In the genomic region with DNA sequence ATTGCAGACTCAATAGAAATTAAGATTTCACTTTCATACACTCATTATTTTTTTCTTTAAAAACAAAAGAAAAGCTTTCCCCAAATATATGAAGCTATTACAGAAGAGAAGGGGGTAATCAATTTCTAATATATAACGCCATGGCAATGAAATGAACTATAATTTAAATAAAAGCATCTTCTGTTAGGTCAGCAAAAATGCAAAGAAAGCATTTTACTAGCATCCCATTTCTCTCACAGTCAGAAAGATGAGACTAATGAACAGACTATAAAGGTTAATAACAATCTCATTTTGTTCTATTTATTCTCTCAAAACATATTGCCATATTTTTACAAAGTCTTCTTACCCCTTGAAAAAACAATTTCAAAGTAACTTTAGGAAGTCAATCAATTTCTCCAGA, we compare ENCODE assay signal across 36 cellular contexts.
DNase-seq lines count a peak whose midpoint lies in the region; ATAC-seq, FAIRE-seq and TF ChIP-seq lines count a peak whose summit lies in the region.
"Had no signal": no experiment of that assay in that cellular context is flagged by ENCODE, and none has a peak within 500 bp of the region (broad histone marks: within the 10 kb centered on the region; RNA-seq: fewer than 3 reads in every experiment).

No MANE protein-coding gene starts in this region.

- no TSS peak for BruUV-seq in HepG2 (replicated peaks; lab: Mats Ljungman, UMichigan)
- no TSS peak for BruUV-seq in IMR-90 (replicated peaks; lab: Mats Ljungman, UMichigan)
- BruUV-seq in K562 (replicated peaks; lab: Mats Ljungman, UMichigan): no TSS peak

- H3K27ac ChIP-seq in HepG2 (ENCODE audit: extremely low read length, insufficient read depth, low read length) (no peak overlapping the region), right lobe of liver (no peak overlapping the region), A549 (no peak overlapping the region), IMR-90 (ENCODE audit: insufficient read depth, low read length) (no peak overlapping the region), K562 (ENCODE audit: extremely low read depth, low read depth, low read length) (no peak overlapping the region), Karpas-422 (ENCODE audit: low read length) (no peak overlapping the region)
- H3K27ac ChIP-seq: 22Rv1; BLaER1; BLaER1 treated with 17β-estradiol and CSF1 and Interleukin-3, amounts not matched to agents 10 nM and 100 nM; C4-2B had no signal

- H3K27ac Mint-ChIP-seq in mesothelial cell of epicardium: no peak overlapping the region
- H3K27ac Mint-ChIP-seq: B cell; CD14-positive monocyte; CD4-positive, alpha-beta memory T cell; CD4-positive, alpha-beta T cell; CD4-positive, CD25-positive, alpha-beta regulatory T cell; CD8-positive, alpha-beta memory T cell; CD8-positive, alpha-beta T cell had no signal

- CTCF ChIA-PET in HepG2 (lab: Yijun Ruan, JAX; ENCODE audit: low intra/inter-chr PET ratio, low total read pairs): no interaction called here
- CTCF ChIA-PET in A549 (lab: Yijun Ruan, JAX): interaction anchor here (0.6 kb wide), 2 partner anchors 357 to 1653 kb away, joined by 3 to 4 read pairs; no protein-coding TSS in a partner anchor
- CTCF ChIA-PET in IMR-90 (lab: Yijun Ruan, JAX): no interaction called here
- CTCF ChIA-PET in K562 (lab: Yijun Ruan, JAX; ENCODE audit: low intra/inter-chr PET ratio): interaction anchor here (0.6 kb wide), 1 partner anchor 29 kb away, joined by 4 read pairs; no protein-coding TSS in a partner anchor

- H3K36me3 Mint-ChIP-seq in mesothelial cell of epicardium: no peaks in the 10 kb centered on the region
- H3K36me3 Mint-ChIP-seq: CD14-positive monocyte; CD4-positive, alpha-beta memory T cell; CD4-positive, CD25-positive, alpha-beta regulatory T cell; CD8-positive, alpha-beta memory T cell; CD8-positive, alpha-beta T cell had no signal

- H3K36me3 ChIP-seq in HepG2 (replicated peaks in 1 of 2; ENCODE audit: control insufficient read depth in 1 of 2, insufficient read depth in 2 of 2, low read length in 2 of 2): no peaks in the 10 kb centered on the region
- H3K36me3 ChIP-seq in right lobe of liver: no peaks in the 10 kb centered on the region
- no peaks in the 10 kb centered on the region for H3K36me3 ChIP-seq in IMR-90 (ENCODE audit: control insufficient read depth, insufficient read depth, low read length)
- no peaks in the 10 kb centered on the region for H3K36me3 ChIP-seq in K562 (ENCODE audit: control insufficient read depth, insufficient read depth, low read length)
- H3K36me3 ChIP-seq in Karpas-422 (ENCODE audit: insufficient read depth, low read length): no peaks in the 10 kb centered on the region
- H3K36me3 ChIP-seq: BE2C; BLaER1; BLaER1 treated with 17β-estradiol and CSF1 and Interleukin-3, amounts not matched to agents 10 nM and 100 nM had no signal

- no peak overlapping the region for H2BK15ac ChIP-seq in IMR-90 (ENCODE audit: low read depth, low read length)

- H3K4me3 Mint-ChIP-seq in mesothelial cell of epicardium: no peak overlapping the region
- H3K4me3 Mint-ChIP-seq: B cell; CD14-positive monocyte; CD4-positive, alpha-beta memory T cell; CD4-positive, alpha-beta T cell; CD4-positive, CD25-positive, alpha-beta regulatory T cell; CD8-positive, alpha-beta memory T cell; CD8-positive, alpha-beta T cell had no signal

- POLR2A ChIA-PET in HepG2 (lab: Yijun Ruan, JAX) (no interaction called here), A549 (lab: Yijun Ruan, JAX) (no interaction called here), IMR-90 (lab: Charles Lee; ENCODE audit: unreplicated experiment) (no interaction called here), K562 (lab: Yijun Ruan, JAX) (no interaction called here)

- no peak for TF ChIP-seq POLR2A in HepG2 (IDR thresholded peaks at IDR 0.05; ENCODE audit: insufficient read depth in 1 of 2, low read depth in 2 of 2, low read length in 2 of 2)
- TF ChIP-seq POLR2A in right lobe of liver (IDR thresholded peaks at IDR 0.05): no peak
- no peak for TF ChIP-seq POLR2A in A549 (IDR thresholded peaks at IDR 0.05; ENCODE audit: low read length)
- no peak for TF ChIP-seq POLR2A in IMR-90 (IDR thresholded peaks at IDR 0.05; ENCODE audit: low read depth, low read length)
- no peak for TF ChIP-seq POLR2A in K562 (conservative IDR thresholded peaks at IDR 0.05)

- no peak overlapping the region for H4K5ac ChIP-seq in IMR-90 (ENCODE audit: low read depth, low read length)

- WGBS in HepG2 (ENCODE audit: low lambda C conversion rate): 0% methylated on average over 1 of the region's 1 CpG
- WGBS in right lobe of liver (ENCODE audit: insufficient coverage, low coverage, low lambda C conversion rate, missing lambda C conversion rate): 52% methylated on average over 1 of the region's 1 CpG
- WGBS in A549 (ENCODE audit: missing lambda C conversion rate): 74% methylated on average over 1 of the region's 1 CpG
- WGBS in IMR-90 (ENCODE audit: extremely low coverage in 2 of 2, insufficient read length in 1 of 2), 2 experiments: no CpG with 5 or more reads among the region's 1 CpG
- WGBS in K562 (ENCODE audit: insufficient coverage, low coverage, missing lambda C conversion rate): 10% methylated on average over 1 of the region's 1 CpG

- no peaks in the 10 kb centered on the region for H3K9me1 ChIP-seq in IMR-90 (ENCODE audit: insufficient read depth, low read length)
- H3K9me1 ChIP-seq in K562 (ENCODE audit: control insufficient read depth, insufficient read depth, low read length): no peaks in the 10 kb centered on the region

- no peak for TF ChIP-seq EP300 in HepG2 (IDR thresholded peaks at IDR 0.05; ENCODE audit: low read depth in 2 of 2, low read length in 2 of 2)
- TF ChIP-seq EP300 in HepG2 (CRISPR knock-in tag; IDR thresholded peaks at IDR 0.05; ENCODE audit: borderline replicate concordance): no peak
- no peak for TF ChIP-seq EP300 in A549 (IDR thresholded peaks at IDR 0.05)
- no peak for TF ChIP-seq EP300 in K562 (IDR thresholded peaks at IDR 0.05; ENCODE audit: low read length)

- H2AK5ac ChIP-seq in IMR-90 (ENCODE audit: low read depth, low read length): no peak overlapping the region

- peaks cover under 1% of the 10 kb centered on the region for H3K4me1 Mint-ChIP-seq in mesothelial cell of epicardium
- H3K4me1 Mint-ChIP-seq: B cell; CD14-positive monocyte; CD4-positive, alpha-beta memory T cell; CD4-positive, CD25-positive, alpha-beta regulatory T cell; CD8-positive, alpha-beta memory T cell had no signal

- H3K4me3 ChIP-seq in HepG2 (replicated peaks in 1 of 3; ENCODE audit: insufficient read depth in 1 of 3, low read depth in 2 of 3, low read length in 3 of 3): no peak overlapping the region
- no peak overlapping the region for H3K4me3 ChIP-seq in right lobe of liver
- H3K4me3 ChIP-seq in A549: no peak overlapping the region
- no peak overlapping the region for H3K4me3 ChIP-seq in IMR-90 (ENCODE audit: insufficient read depth, low read depth, low read length)
- no peak overlapping the region for H3K4me3 ChIP-seq in K562
- H3K4me3 ChIP-seq in Karpas-422 (ENCODE audit: low read length): no peak overlapping the region
- H3K4me3 ChIP-seq: BLaER1; BLaER1 treated with 17β-estradiol and CSF1 and Interleukin-3, amounts not matched to agents 10 nM and 100 nM had no signal

- in situ Hi-C loops in HepG2 (cut with HindIII; ENCODE audit: extremely low pct_ligation_motif_present, low pct_unique_long_range_greater_than_20kb) (no loop called here), IMR-90 (cut with MboI; ENCODE audit: low sequenced_read_pairs) (no loop called here), K562 (cut with MboI) (no loop called here)

- DNase-seq in HepG2 (ENCODE audit: low spot score): no peak
- DNase-seq in right lobe of liver: no peak
- no peak for DNase-seq in A549 (ENCODE audit: low read depth in 1 of 2, low spot score in 1 of 2)
- DNase-seq in IMR-90: no peak
- DNase-seq in K562 (ENCODE audit: extremely low read depth in 1 of 4, low spot score in 3 of 4): no peak
- no peak for DNase-seq in mesothelial cell of epicardium (ENCODE audit: low spot score in 2 of 2, unreplicated experiment in 2 of 2)
- DNase-seq in Karpas-422: no peak
- DNase-seq: 8988T; ACHN; AML-193; BE2C; C1 segment of cervical spinal cord; Caco-2; Calu3; CD4-positive, alpha-beta memory T cell; CD4-positive, alpha-beta T cell; CD4-positive, CD25-positive, alpha-beta regulatory T cell; CD8-positive, alpha-beta memory T cell; CD8-positive, alpha-beta T cell; COR-L47; DMS 273 treated with DMSO at 0.1 percent for 48 hours; DMS153; DMS53; DMS79; DMS79 treated with DMSO at 0.1 percent for 48 hours; DND-41; EL had no signal

- H3K4ac ChIP-seq in IMR-90 (ENCODE audit: low read depth, low read length): no peak overlapping the region

- H4K20me1 ChIP-seq in HepG2 (ENCODE audit: insufficient read depth, low read length) (no peaks in the 10 kb centered on the region), IMR-90 (ENCODE audit: insufficient read depth, low read length) (no peaks in the 10 kb centered on the region), K562 (replicated peaks; ENCODE audit: control insufficient read depth, insufficient read depth, low read length) (no peaks in the 10 kb centered on the region), Karpas-422 (ENCODE audit: insufficient read depth, low read depth, low read length) (no peaks in the 10 kb centered on the region)
- H4K20me1 ChIP-seq: BLaER1; BLaER1 treated with 17β-estradiol and CSF1 and Interleukin-3, amounts not matched to agents 10 nM and 100 nM had no signal

- no peak overlapping the region for H3K18ac ChIP-seq in IMR-90 (ENCODE audit: low read depth, low read length)

- FAIRE-seq in HepG2 (lab: Jason Lieb, UNC) (no peak), A549 (lab: Jason Lieb, UNC) (no peak), K562 (lab: Jason Lieb, UNC) (no peak)
- FAIRE-seq: A204.1, D721Med had no signal

- H3K79me1 ChIP-seq in IMR-90 (ENCODE audit: low read depth in 1 of 2, low read length in 2 of 2): no peaks in the 10 kb centered on the region

- H3K56ac ChIP-seq in IMR-90 (ENCODE audit: extremely low read depth, insufficient read depth, low read length): no peak overlapping the region

- no peak overlapping the region for H2BK120ac ChIP-seq in IMR-90 (ENCODE audit: low read depth, low read length)

- no peak overlapping the region for H4K8ac ChIP-seq in IMR-90 (ENCODE audit: low read depth in 2 of 2, low read length in 2 of 2)

- H3K9me3 ChIP-seq in HepG2 (ENCODE audit: low read length): no peaks in the 10 kb centered on the region
- no peaks in the 10 kb centered on the region for H3K9me3 ChIP-seq in right lobe of liver
- no peaks in the 10 kb centered on the region for H3K9me3 ChIP-seq in A549
- no peaks in the 10 kb centered on the region for H3K9me3 ChIP-seq in IMR-90 (ENCODE audit: control insufficient read depth, insufficient read depth, low read length)
- no peaks in the 10 kb centered on the region for H3K9me3 ChIP-seq in K562 (replicated peaks; ENCODE audit: control insufficient read depth, insufficient read depth, low read depth, low read length)
- no peaks in the 10 kb centered on the region for H3K9me3 ChIP-seq in Karpas-422 (ENCODE audit: low read length)
- H3K9me3 ChIP-seq: BE2C; BLaER1; BLaER1 treated with 17β-estradiol and CSF1 and Interleukin-3, amounts not matched to agents 10 nM and 100 nM; Caco-2 had no signal

- H3K79me2 ChIP-seq in HepG2 (ENCODE audit: insufficient read depth, low read length): no peaks in the 10 kb centered on the region
- no peaks in the 10 kb centered on the region for H3K79me2 ChIP-seq in K562 (ENCODE audit: control insufficient read depth, insufficient read depth, low read length)
- no peaks in the 10 kb centered on the region for H3K79me2 ChIP-seq in Karpas-422 (ENCODE audit: low read length)

- no peaks in the 10 kb centered on the region for H3K9me2 ChIP-seq in Karpas-422 (replicated peaks; ENCODE audit: insufficient read depth, low read length)

- H3K9me3 Mint-ChIP-seq in mesothelial cell of epicardium: peaks cover 4% of the 10 kb centered on the region

- H3K4me1 ChIP-seq in HepG2 (ENCODE audit: insufficient read depth, low read length) (no peaks in the 10 kb centered on the region), right lobe of liver (no peaks in the 10 kb centered on the region), A549 (no peaks in the 10 kb centered on the region), IMR-90 (ENCODE audit: control insufficient read depth, insufficient read depth, low read length) (peaks cover 2% of the 10 kb centered on the region; the same call in 1 of the 2 replicates), K562 (replicated peaks in 1 of 2; ENCODE audit: control insufficient read depth in 2 of 2, insufficient read depth in 2 of 2, low read length in 2 of 2) (no peaks in the 10 kb centered on the region), Karpas-422 (ENCODE audit: low read length) (no peaks in the 10 kb centered on the region)
- H3K4me1 ChIP-seq: BE2C; BLaER1; BLaER1 treated with 17β-estradiol and CSF1 and Interleukin-3, amounts not matched to agents 10 nM and 100 nM; Caco-2 had no signal

- H2BK20ac ChIP-seq in IMR-90 (ENCODE audit: low read depth, low read length): no peak overlapping the region

- no peak overlapping the region for H2AK9ac ChIP-seq in IMR-90 (replicated peaks; ENCODE audit: low read depth, low read length, poor library complexity)

- H2AFZ ChIP-seq in HepG2 (ENCODE audit: low read length): no peak overlapping the region
- H2AFZ ChIP-seq in IMR-90 (replicated peaks; ENCODE audit: low read length, poor library complexity): no peak overlapping the region
- H2AFZ ChIP-seq in K562 (ENCODE audit: low read depth, low read length): no peak overlapping the region
- H2AFZ ChIP-seq in Karpas-422 (ENCODE audit: low read length): no peak overlapping the region

- no peak overlapping the region for H2BK5ac ChIP-seq in IMR-90 (ENCODE audit: low read depth, low read length, poor library complexity, severe bottlenecking)

- no peak for TF ChIP-seq CTCF in HepG2 (CRISPR knock-in tag; IDR thresholded peaks at IDR 0.05)
- no peak for TF ChIP-seq CTCF in right lobe of liver (IDR thresholded peaks at IDR 0.05)
- no peak for TF ChIP-seq CTCF in A549 (IDR thresholded peaks at IDR 0.05)
- TF ChIP-seq CTCF in IMR-90 (conservative IDR thresholded peaks at IDR 0.05; ENCODE audit: low read depth, low read length): no peak
- TF ChIP-seq CTCF in K562 (IDR thresholded peaks at IDR 0.05 in 2 of 3, conservative IDR thresholded peaks at IDR 0.05 in 1 of 3; ENCODE audit: insufficient read depth in 2 of 3, low read depth in 1 of 3, low read length in 3 of 3): no peak
- no peak for TF ChIP-seq CTCF in mesothelial cell of epicardium (IDR thresholded peaks at IDR 0.05; ENCODE audit: unreplicated experiment)

- intact Hi-C loops in HepG2 (cut with micrococcal nuclease; ENCODE audit: unreplicated experiment): no loop called here
- intact Hi-C loops in right lobe of liver (cut with DNase I): no loop called here
- intact Hi-C loops in IMR-90 (cut with micrococcal nuclease): no loop called here
- intact Hi-C loops in K562 (cut with micrococcal nuclease): no loop called here

- ATAC-seq in HepG2 (no peak), right lobe of liver (no peak), A549 (no peak), IMR-90 (ENCODE audit: low read depth) (no peak), K562 (no peak), GM19455 (IDR thresholded peaks at IDR 0.05; ENCODE audit: unreplicated experiment) (no peak)
- ATAC-seq: CD8-positive, alpha-beta T cell had no signal

- H3K27me3 ChIP-seq in HepG2 (ENCODE audit: control insufficient read depth in 1 of 2, insufficient read depth in 2 of 2, low read length in 2 of 2) (peaks cover 0 to 19% of the 10 kb centered on the region in 2 experiments; a peak in 2 of 5 replicates), right lobe of liver (no peaks in the 10 kb centered on the region), IMR-90 (ENCODE audit: control insufficient read depth, insufficient read depth, low read length) (no peaks in the 10 kb centered on the region), K562 (ENCODE audit: control insufficient read depth in 2 of 2, insufficient read depth in 2 of 2, low read length in 2 of 2) (no peaks in the 10 kb centered on the region), Karpas-422 (ENCODE audit: low read length) (no peaks in the 10 kb centered on the region)
- H3K27me3 ChIP-seq: BE2C; BLaER1; BLaER1 treated with 17β-estradiol and CSF1 and Interleukin-3, amounts not matched to agents 10 nM and 100 nM had no signal

- H3K4me2 ChIP-seq in HepG2 (ENCODE audit: low read depth, low read length) (no peak overlapping the region), A549 (no peak overlapping the region), IMR-90 (ENCODE audit: low read depth, low read length) (no peak overlapping the region), K562 (ENCODE audit: insufficient read depth, low read length) (no peak overlapping the region), Karpas-422 (ENCODE audit: low read depth, low read length, poor library complexity, severe bottlenecking) (no peak overlapping the region)
- H3K4me2 ChIP-seq: BLaER1; BLaER1 treated with 17β-estradiol and CSF1 and Interleukin-3, amounts not matched to agents 10 nM and 100 nM had no signal

- H3K23ac ChIP-seq in IMR-90 (ENCODE audit: low read depth, low read length): no peak overlapping the region

- H3K9ac ChIP-seq in HepG2 (ENCODE audit: insufficient read depth, low read depth, low read length): no peak overlapping the region
- no peak overlapping the region for H3K9ac ChIP-seq in IMR-90 (ENCODE audit: low read depth, low read length)
- no peak overlapping the region for H3K9ac ChIP-seq in K562 (ENCODE audit: insufficient read depth in 1 of 2, low read depth in 2 of 2, low read length in 2 of 2)
- H3K9ac ChIP-seq in Karpas-422 (ENCODE audit: low read length): no peak overlapping the region
- H3K9ac ChIP-seq: BLaER1; BLaER1 treated with 17β-estradiol and CSF1 and Interleukin-3, amounts not matched to agents 10 nM and 100 nM had no signal

- H3K14ac ChIP-seq in IMR-90 (replicated peaks; ENCODE audit: low read depth, low read length): no peak overlapping the region

- no peaks in the 10 kb centered on the region for H3K27me3 Mint-ChIP-seq in mesothelial cell of epicardium (ENCODE audit: low read depth)
- H3K27me3 Mint-ChIP-seq: B cell; CD4-positive, alpha-beta memory T cell; CD4-positive, alpha-beta T cell; CD4-positive, CD25-positive, alpha-beta regulatory T cell had no signal

- dilution Hi-C loops in IMR-90 (cut with HindIII; ENCODE audit: low sequenced_read_pairs, unreplicated experiment): no loop called here

- TF ChIP-seq RAD21 in HepG2 (CRISPR knock-in tag; IDR thresholded peaks at IDR 0.05): no peak
- no peak for TF ChIP-seq RAD21 in A549 (conservative IDR thresholded peaks at IDR 0.05 in 1 of 2, IDR thresholded peaks at IDR 0.05 in 1 of 2)
- no peak for TF ChIP-seq RAD21 in IMR-90 (IDR thresholded peaks at IDR 0.05; ENCODE audit: low read length)
- TF ChIP-seq RAD21 in K562 (CRISPR knock-in tag; conservative IDR thresholded peaks at IDR 0.05 in 1 of 2, IDR thresholded peaks at IDR 0.05 in 1 of 2): no peak

- no peak overlapping the region for H4K91ac ChIP-seq in IMR-90 (ENCODE audit: insufficient read depth, low read depth, low read length)

Comparison
In these comparisons a context has a peak if more than half of its experiments do, and no peak if none do; other contexts are left out.
1. CTCF ChIA-PET loops: an anchor here in A549 (0.6 kb wide) and K562 (0.6 kb wide); none called in HepG2 and IMR-90.
2. Of the 241 proteins assayed by ChIP-seq in both HepG2 and K562: peak only in HepG2: MAFF and MAFK; only in K562: none; in both: none; in neither: 239.